Comparison of ENCODE assay signal across 16 cellular contexts in genomic region chrX:110086162-110086915, GRCh38.
DNase-seq lines count a peak whose midpoint lies in the region; ATAC-seq, FAIRE-seq and TF ChIP-seq lines count a peak whose summit lies in the region.
"Had no signal": no experiment of that assay in that cellular context is flagged by ENCODE, and none has a peak within 500 bp of the region (broad histone marks: within the 10 kb centered on the region; RNA-seq: fewer than 3 reads in every experiment).

No MANE protein-coding gene starts in this region.

- H4K20me1 ChIP-seq in PC-3 (ENCODE audit: low read length): no peaks in the 10 kb centered on the region

- intact Hi-C loops in PC-3 (cut with micrococcal nuclease) (loop anchor here (5.0 kb wide), 1 partner anchor 134 kb away; no protein-coding TSS in a partner anchor), pancreas (cut with DNase I) (no loop called here)

- no peaks in the 10 kb centered on the region for H3K9me2 ChIP-seq in PC-3 (replicated peaks; ENCODE audit: low read length)

- FAIRE-seq in pancreas (lab: Jason Lieb, UNC): peak; percentile 81

- H3K4me3 ChIP-seq in PC-3 (ENCODE audit: low read length) (peak overlapping the region; percentile 59; the same call in 1 of the 2 replicates), epithelial cell of esophagus (ENCODE audit: low read length) (no peak overlapping the region), pancreas (no peak overlapping the region)
- H3K4me3 ChIP-seq: stomach had no signal

- no peak overlapping the region for H2AFZ ChIP-seq in PC-3 (ENCODE audit: low read length)
- H2AFZ ChIP-seq: parathyroid adenoma had no signal

- H3K4me1 ChIP-seq in PC-3 (ENCODE audit: insufficient read depth, low read length) (peaks cover 50% of the 10 kb centered on the region), pancreas (peaks cover 0 to 6% (median 0%) of the 10 kb centered on the region in 3 donors)

- H3K27ac ChIP-seq in PC-3 (ENCODE audit: low read length) (peak overlapping the region; percentile 100), pancreas (peak overlapping the region in 1 of 4 donors; percentile 31)
- H3K27ac ChIP-seq: parathyroid adenoma had no signal

- POLR2A ChIA-PET in PC-3 (lab: Charles Lee; ENCODE audit: unreplicated experiment): interaction anchor here (0.8 kb wide), 1 partner anchor 49 kb away, joined by 6 read pairs; no protein-coding TSS in a partner anchor

- no peaks in the 10 kb centered on the region for H3K36me3 ChIP-seq in PC-3 (ENCODE audit: low read depth, low read length)
- H3K36me3 ChIP-seq in pancreas: no peaks in the 10 kb centered on the region
- H3K36me3 ChIP-seq: stomach had no signal

- peaks cover 7% of the 10 kb centered on the region; the same call in 1 of the 2 replicates for H3K79me2 ChIP-seq in PC-3 (ENCODE audit: low read length)
- H3K79me2 ChIP-seq: parathyroid adenoma had no signal

- H3K27me3 ChIP-seq in PC-3 (ENCODE audit: low read length) (no peaks in the 10 kb centered on the region), pancreas (no peaks in the 10 kb centered on the region)
- H3K27me3 ChIP-seq: stomach had no signal

- TF ChIP-seq CTCF in PC-3 (conservative IDR thresholded peaks at IDR 0.05; ENCODE audit: low read depth, low read length) (no peak), epithelial cell of esophagus (IDR thresholded peaks at IDR 0.05; ENCODE audit: insufficient read depth, low read depth, low read length, missing control alignments) (no peak), pancreas (IDR thresholded peaks at IDR 0.05) (no peak)

- H3K9me3 ChIP-seq in PC-3 (ENCODE audit: low read length): no peaks in the 10 kb centered on the region
- no peaks in the 10 kb centered on the region for H3K9me3 ChIP-seq in pancreas
- H3K9me3 ChIP-seq: stomach had no signal

- H3F3A ChIP-seq in PC-3 (ENCODE audit: low read length, unreplicated experiment): peaks cover 14% of the 10 kb centered on the region

- ATAC-seq in GM18502 (IDR thresholded peaks at IDR 0.05; ENCODE audit: poor library complexity, unreplicated experiment) (peak; percentile 9), PC-3 (0 out of 2 replicates have a peak, but pooled peaks have one; percentile 2), pancreas (no peak), GM18858 (IDR thresholded peaks at IDR 0.05; ENCODE audit: unreplicated experiment) (no peak), HG03342 (IDR thresholded peaks at IDR 0.05; ENCODE audit: unreplicated experiment) (no peak)
- ATAC-seq: Right ventricle myocardium inferior had no signal

- DNase-seq in PC-3: peak; percentile 73
- DNase-seq in epithelial cell of esophagus (ENCODE audit: low read depth): peak; percentile 8
- no peak for DNase-seq in pancreas
- DNase-seq in effector CD4-positive, alpha-beta T cell: no peak
- no peak for DNase-seq in activated CD8-positive, alpha-beta memory T cell treated with anti-CD3 and anti-CD28 coated beads, Interleukin-2, amount 50 U/mL, for 48 hours
- DNase-seq: activated T-cell treated with anti-CD3 and anti-CD28 coated beads, Interleukin-2, amount 50 U/mL, for 48 hours; caudate nucleus; COR-L47; NCI-H2227 treated with DMSO at 0.1 percent for 48 hours; stimulated activated CD4-positive, alpha-beta T cell treated with anti-CD3 and anti-CD28 coated beads, Interleukin-4, amount 100 ng/mL, for 1 hour; stomach had no signal

- CTCF ChIA-PET in PC-3 (lab: Charles Lee): interaction anchor here (0.6 kb wide), 1 partner anchor 329 kb away, joined by 4 read pairs; no protein-coding TSS in a partner anchor

- peak overlapping the region; percentile 88 for H3K4me2 ChIP-seq in PC-3 (ENCODE audit: low read length)

- H3K9ac ChIP-seq in PC-3 (ENCODE audit: low read length): peak overlapping the region; percentile 94
- H3K9ac ChIP-seq: parathyroid adenoma had no signal

- no TSS peak for BruUV-seq in PC-3 (replicated peaks; lab: Mats Ljungman, UMichigan)

Comparison
In these comparisons a context has a peak if more than half of its experiments do, and no peak if none do; other contexts are left out.
1. ATAC-seq: peak in GM18502 (single experiment) and PC-3 (single experiment); none in pancreas (0 of 4), GM18858 (single experiment) and HG03342 (single experiment).
2. DNase-seq: peak in PC-3 (single experiment) and epithelial cell of esophagus (single experiment); none in pancreas (0 of 6), effector CD4-positive, alpha-beta T cell (single experiment) and activated CD8-positive, alpha-beta memory T cell treated with anti-CD3 and anti-CD28 coated beads, Interleukin-2, amount 50 U/mL, for 48 hours (single experiment).